ENCODE assay signal across 1 cellular context in the genomic region with DNA sequence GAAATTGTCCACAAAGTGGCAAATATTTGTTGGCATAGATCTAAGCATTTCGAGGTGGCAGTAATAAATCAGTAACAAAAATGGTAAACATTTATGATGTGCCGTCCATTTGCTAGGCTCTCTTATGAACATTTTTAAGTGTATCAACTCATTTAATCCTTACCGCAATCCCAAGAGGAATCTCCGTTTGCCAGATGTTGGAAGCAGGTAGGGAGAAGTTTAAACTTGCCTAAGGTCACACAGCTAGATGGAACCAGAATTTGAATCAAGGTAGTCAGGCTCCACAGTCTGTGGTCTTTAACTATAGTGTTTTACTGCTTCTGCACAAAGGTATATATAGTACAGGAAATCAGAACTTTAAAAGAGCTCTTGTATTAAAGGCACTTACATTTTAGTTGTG.
TF ChIP-seq lines count a peak whose summit lies in the region.

No MANE protein-coding gene starts in this region.

TF ChIP-seq in HCT116, 20 proteins besides CTCF, POLR2A, EP300 and RAD21 (continued from another document):
- TF ChIP-seq ELF1 (IDR thresholded peaks at IDR 0.05; ENCODE audit: borderline replicate concordance, low read depth) (no peak), TCF7L2 (IDR thresholded peaks at IDR 0.05; ENCODE audit: borderline replicate concordance, extremely low read depth, insufficient read depth, insufficient read length) (no peak), ZBTB33 (IDR thresholded peaks at IDR 0.05; ENCODE audit: extremely low read depth, insufficient replicate concordance, low read length) (no peak), CBX3 (IDR thresholded peaks at IDR 0.05; ENCODE audit: low read depth) (no peak), EZH2 (IDR thresholded peaks at IDR 0.05) (no peak), POLR2AphosphoS5 (IDR thresholded peaks at IDR 0.05; ENCODE audit: low read depth, low read length) (no peak)
